In genomic region chr5:169301386-169301930, GRCh38 we compare ENCODE assay signal across 11 cellular contexts. TPM values are rescaled to one million over a fixed set of nuclear protein-coding genes. Genes with fewer than 3 reads are reported as not detected.
DNase-seq lines count a peak whose midpoint lies in the region; ATAC-seq and TF ChIP-seq lines count a peak whose summit lies in the region.
"Had no signal": no experiment of that assay in that cellular context is flagged by ENCODE, and none has a peak within 500 bp of the region (broad histone marks: within the 10 kb centered on the region; RNA-seq: fewer than 3 reads in every experiment).

No MANE protein-coding gene starts in this region.

- H3K4me3 Mint-ChIP-seq in endodermal cell = peak overlapping the region; percentile 60

- DNase-seq in NCI-H2029 (lab: John Stamatoyannopoulos, UW) = peak; percentile 54
- DNase-seq in endodermal cell = peak; percentile 74
- no peak for DNase-seq in lower lobe of right lung
- no peak for DNase-seq in thoracic aorta (ENCODE audit: low spot score)
- DNase-seq in T-helper 9 cell = no peak
- DNase-seq in amygdala (lab: John Stamatoyannopoulos, UW) = no peak
- DNase-seq in T-helper 1 cell = no peak
- DNase-seq in SW 1271 (lab: John Stamatoyannopoulos, UW) = no peak
- DNase-seq: activated CD4-positive, alpha-beta T cell treated with anti-CD3 and anti-CD28 coated beads, Interleukin-2, amount 50 U/mL, for 4 hours; MM.1S; stimulated activated CD4-positive, alpha-beta T cell treated with anti-CD3 and anti-CD28 coated beads, Interleukin-1b, Interleukin-23, amount 100 ng/mL, for 48 hours had no signal

- H3K27ac ChIP-seq in endodermal cell (ENCODE audit: low read depth, low read length) (no peak overlapping the region), lower lobe of right lung (no peak overlapping the region), thoracic aorta (peak overlapping the region; percentile 50 to 51)

- 26 to 32% methylated on average over 15 to 18 of the region's 18 CpGs for WGBS in endodermal cell (ENCODE audit: insufficient coverage in 1 of 2, insufficient read length in 1 of 2), 2 experiments

- H3K36me3 ChIP-seq in endodermal cell (ENCODE audit: control insufficient read depth, insufficient read depth, low read length) (no peaks in the 10 kb centered on the region), lower lobe of right lung (no peaks in the 10 kb centered on the region), thoracic aorta (no peaks in the 10 kb centered on the region)

- intact Hi-C loops in lower lobe of right lung (cut with DNase I) = no loop called here

- peaks cover 15% of the 10 kb centered on the region for H3K4me1 Mint-ChIP-seq in endodermal cell

- H3K4me3 ChIP-seq in endodermal cell (ENCODE audit: low read length) = peak overlapping the region; percentile 77
- peak overlapping the region; percentile 55 for H3K4me3 ChIP-seq in lower lobe of right lung
- peak overlapping the region; percentile 70 for H3K4me3 ChIP-seq in thoracic aorta

- peaks cover 76% of the 10 kb centered on the region for H3K27me3 Mint-ChIP-seq in endodermal cell (ENCODE audit: insufficient read depth)

- no peak overlapping the region for H3K27ac Mint-ChIP-seq in endodermal cell

- peaks cover 76% of the 10 kb centered on the region for H3K27me3 ChIP-seq in endodermal cell (ENCODE audit: control insufficient read depth, insufficient read depth, low read length, poor library complexity, severe bottlenecking)
- peaks cover 40% of the 10 kb centered on the region for H3K27me3 ChIP-seq in lower lobe of right lung (ENCODE audit: low read depth)
- H3K27me3 ChIP-seq in thoracic aorta (replicated peaks; ENCODE audit: insufficient read depth) = no peaks in the 10 kb centered on the region

- ATAC-seq in lower lobe of right lung (no peak), thoracic aorta (ENCODE audit: insufficient number of reproducible peaks, low FRiP score, low read depth) (peak; percentile 6)

- H3K9ac ChIP-seq in endodermal cell (ENCODE audit: extremely low read depth, low read length, poor library complexity, severe bottlenecking) = no peak overlapping the region

- no peaks in the 10 kb centered on the region for H3K9me3 Mint-ChIP-seq in endodermal cell

- H3K9me3 ChIP-seq in endodermal cell (ENCODE audit: control insufficient read depth, low read length) (no peaks in the 10 kb centered on the region), lower lobe of right lung (no peaks in the 10 kb centered on the region), thoracic aorta (no peaks in the 10 kb centered on the region)

- no peaks in the 10 kb centered on the region for H3K36me3 Mint-ChIP-seq in endodermal cell (ENCODE audit: low read depth)

- H3K4me1 ChIP-seq in endodermal cell (ENCODE audit: control insufficient read depth, insufficient read depth, low read length) (no peaks in the 10 kb centered on the region), lower lobe of right lung (peaks cover 6% of the 10 kb centered on the region), thoracic aorta (ENCODE audit: control insufficient read depth in 1 of 2, low read depth in 2 of 2) (peaks cover 15 to 41% of the 10 kb centered on the region in 2 donors)

- TF ChIP-seq CTCF in endodermal cell (conservative IDR thresholded peaks at IDR 0.05) (no peak), lower lobe of right lung (IDR thresholded peaks at IDR 0.05) (no peak), thoracic aorta (IDR thresholded peaks at IDR 0.05) (no peak)

RNA-seq across cellular contexts. Expression of gene SLIT3, which starts 0.5 kb away (rescaled TPM):
- total RNA-seq in endodermal cell (1 to 10 TPM; 2.5 to 3.4 TPM), lower lobe of right lung (48.6 TPM), thoracic aorta (10 to 100 TPM; 80.1 to 86.9 TPM)
- polyA plus RNA-seq in endodermal cell (2013, experiment 1 of 2) = 12.4 TPM
- polyA plus RNA-seq in endodermal cell (2013, experiment 2 of 2) = 14.2 TPM

Comparison
In these comparisons a context has a peak if more than half of its experiments do, and no peak if none do; other contexts are left out.
1. DNase-seq: peak in NCI-H2029 (single experiment) and endodermal cell (single experiment); none in lower lobe of right lung (single experiment), thoracic aorta (single experiment), T-helper 9 cell (single experiment), amygdala (0 of 56), T-helper 1 cell (0 of 5) and SW 1271 (0 of 2).
2. H3K27ac ChIP-seq: peak in thoracic aorta (2 of 2); none in endodermal cell (single experiment) and lower lobe of right lung (single experiment).
3. RNA of gene SLIT3, which starts 0.5 kb away (total RNA-seq): 80.1 to 86.9 TPM in thoracic aorta and 48.6 TPM in lower lobe of right lung (single experiment); 2.5 to 3.4 TPM in endodermal cell; every median in the first group is over 10 times any median in the second.
4. Peak in every context shown above with its lines, with median percentiles within 50 percentile points of each other: H3K4me3 ChIP-seq.